9 cellular contexts compared by ENCODE assay signal in genomic region chr1:244952940-244953339, GRCh38.
DNase-seq lines count a peak whose midpoint lies in the region; ATAC-seq and TF ChIP-seq lines count a peak whose summit lies in the region.
"Had no signal": no experiment of that assay in that cellular context is flagged by ENCODE, and none has a peak within 500 bp of the region (broad histone marks: within the 10 kb centered on the region; RNA-seq: fewer than 3 reads in every experiment).

No MANE protein-coding gene starts in this region.

- H3K4me1 Mint-ChIP-seq in activated T-cell treated with anti-CD3 and anti-CD28 coated beads, Interleukin-2, amount 50 U/mL, for 24 hours (ENCODE audit: low read depth), result no peaks in the 10 kb centered on the region
- H3K4me1 Mint-ChIP-seq in activated naive CD8-positive, alpha-beta T cell treated with anti-CD3 and anti-CD28 coated beads for 36 hours, result peaks cover 4% of the 10 kb centered on the region

- H3K9me3 Mint-ChIP-seq in activated T-cell treated with anti-CD3 and anti-CD28 coated beads, Interleukin-2, amount 50 U/mL, for 24 hours, result no peaks in the 10 kb centered on the region
- H3K9me3 Mint-ChIP-seq in activated naive CD8-positive, alpha-beta T cell treated with anti-CD3 and anti-CD28 coated beads for 36 hours, result no peaks in the 10 kb centered on the region

- ATAC-seq in GM18502 (IDR thresholded peaks at IDR 0.05; ENCODE audit: poor library complexity, unreplicated experiment) (peak; percentile 82), GM21390 (IDR thresholded peaks at IDR 0.05; ENCODE audit: unreplicated experiment) (peak; percentile 90), HG03175 (IDR thresholded peaks at IDR 0.05; ENCODE audit: unreplicated experiment) (peak; percentile 95)
- ATAC-seq: left cardiac atrium had no signal

- no peaks in the 10 kb centered on the region for H3K27me3 Mint-ChIP-seq in activated T-cell treated with anti-CD3 and anti-CD28 coated beads, Interleukin-2, amount 50 U/mL, for 24 hours
- H3K27me3 Mint-ChIP-seq in activated naive CD8-positive, alpha-beta T cell treated with anti-CD3 and anti-CD28 coated beads for 36 hours, result peaks cover 8% of the 10 kb centered on the region

- H3K4me3 Mint-ChIP-seq in activated T-cell treated with anti-CD3 and anti-CD28 coated beads, Interleukin-2, amount 50 U/mL, for 24 hours, result no peak overlapping the region
- H3K4me3 Mint-ChIP-seq in activated naive CD8-positive, alpha-beta T cell treated with anti-CD3 and anti-CD28 coated beads for 36 hours, result no peak overlapping the region

- H3K27ac Mint-ChIP-seq in activated T-cell treated with anti-CD3 and anti-CD28 coated beads, Interleukin-2, amount 50 U/mL, for 24 hours, result no peak overlapping the region
- no peak overlapping the region for H3K27ac Mint-ChIP-seq in activated naive CD8-positive, alpha-beta T cell treated with anti-CD3 and anti-CD28 coated beads for 36 hours

- TF ChIP-seq CTCF in epithelial cell of esophagus (IDR thresholded peaks at IDR 0.05; ENCODE audit: insufficient read depth, low read depth, low read length, missing control alignments), result no peak

- no peaks in the 10 kb centered on the region for H3K36me3 Mint-ChIP-seq in activated T-cell treated with anti-CD3 and anti-CD28 coated beads, Interleukin-2, amount 50 U/mL, for 24 hours (ENCODE audit: low read depth)
- H3K36me3 Mint-ChIP-seq in activated naive CD8-positive, alpha-beta T cell treated with anti-CD3 and anti-CD28 coated beads for 36 hours, result no peaks in the 10 kb centered on the region

- no peak overlapping the region for H3K4me3 ChIP-seq in epithelial cell of esophagus (ENCODE audit: low read length)

- DNase-seq in epithelial cell of esophagus (ENCODE audit: low read depth), result peak; percentile 77
- no peak for DNase-seq in stimulated activated CD4-positive, alpha-beta T cell treated with anti-CD3 and anti-CD28 coated beads, Interleukin-15, amount 100 ng/mL, for 24 hours
- no peak for DNase-seq in activated T-cell treated with anti-CD3 and anti-CD28 coated beads, Interleukin-2, amount 50 U/mL, for 24 hours
- no peak for DNase-seq in activated effector memory CD4-positive, alpha-beta T cell treated with Interleukin-2 at 50 U/mL for 16 hours
- DNase-seq in activated naive CD8-positive, alpha-beta T cell treated with anti-CD3 and anti-CD28 coated beads for 36 hours, result no peak
- DNase-seq: left cardiac atrium had no signal
